8 cellular contexts compared by ENCODE assay signal in the genomic region with DNA sequence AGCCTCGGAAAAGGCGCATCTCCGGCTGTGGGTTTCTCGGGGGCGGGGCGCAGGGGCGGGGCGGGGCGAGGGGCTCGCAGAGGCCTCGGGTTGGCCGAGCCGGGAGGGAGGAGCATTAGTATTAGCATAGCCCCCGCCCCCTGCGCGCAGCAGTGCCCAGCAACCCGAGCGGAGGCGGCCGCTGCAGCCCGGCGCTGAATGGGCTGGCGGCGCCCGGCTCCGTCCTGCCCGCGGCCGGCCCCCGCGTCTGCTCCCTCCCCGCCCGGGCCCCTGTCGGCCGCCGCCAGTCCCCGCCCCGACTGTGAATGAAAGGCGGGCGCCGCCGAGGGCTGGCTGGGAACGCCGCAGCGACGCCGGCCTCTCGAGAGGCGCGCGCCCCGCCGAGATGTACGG. TPM values are rescaled to one million over a fixed set of nuclear protein-coding genes. Genes with fewer than 3 reads are reported as not detected.
DNase-seq lines count a peak whose midpoint lies in the region; ATAC-seq and TF ChIP-seq lines count a peak whose summit lies in the region.

A gene with protein sequence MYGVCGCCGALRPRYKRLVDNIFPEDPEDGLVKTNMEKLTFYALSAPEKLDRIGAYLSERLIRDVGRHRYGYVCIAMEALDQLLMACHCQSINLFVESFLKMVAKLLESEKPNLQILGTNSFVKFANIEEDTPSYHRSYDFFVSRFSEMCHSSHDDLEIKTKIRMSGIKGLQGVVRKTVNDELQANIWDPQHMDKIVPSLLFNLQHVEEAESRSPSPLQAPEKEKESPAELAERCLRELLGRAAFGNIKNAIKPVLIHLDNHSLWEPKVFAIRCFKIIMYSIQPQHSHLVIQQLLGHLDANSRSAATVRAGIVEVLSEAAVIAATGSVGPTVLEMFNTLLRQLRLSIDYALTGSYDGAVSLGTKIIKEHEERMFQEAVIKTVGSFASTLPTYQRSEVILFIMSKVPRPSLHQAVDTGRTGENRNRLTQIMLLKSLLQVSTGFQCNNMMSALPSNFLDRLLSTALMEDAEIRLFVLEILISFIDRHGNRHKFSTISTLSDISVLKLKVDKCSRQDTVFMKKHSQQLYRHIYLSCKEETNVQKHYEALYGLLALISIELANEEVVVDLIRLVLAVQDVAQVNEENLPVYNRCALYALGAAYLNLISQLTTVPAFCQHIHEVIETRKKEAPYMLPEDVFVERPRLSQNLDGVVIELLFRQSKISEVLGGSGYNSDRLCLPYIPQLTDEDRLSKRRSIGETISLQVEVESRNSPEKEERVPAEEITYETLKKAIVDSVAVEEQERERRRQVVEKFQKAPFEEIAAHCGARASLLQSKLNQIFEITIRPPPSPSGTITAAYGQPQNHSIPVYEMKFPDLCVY (plus strand): TSS at position 149 of the 393 bp plus-strand sequence. CDS start 237 bp downstream, at position 386.

- no peak within 1 kb of the TSS for H3K27ac Mint-ChIP-seq in activated naive CD8-positive, alpha-beta T cell

- no peaks in the 10 kb centered on the region; the same call in 1 of the 2 replicates for H3K27me3 ChIP-seq in GM06990 (replicated peaks; ENCODE audit: control insufficient read depth, insufficient read depth, low read length)

- ATAC-seq in HG02588 (IDR thresholded peaks at IDR 0.05; ENCODE audit: unreplicated experiment) (peak; percentile 89), omental fat pad (ENCODE audit: low FRiP score) (peak; percentile 100)

- peaks cover 23% of the 10 kb centered on the region for H3K27me3 Mint-ChIP-seq in activated naive CD8-positive, alpha-beta T cell

- H3K4me3 Mint-ChIP-seq in activated naive CD8-positive, alpha-beta T cell: peak within 1 kb of the TSS; percentile 88

- no peaks in the 10 kb centered on the region for H3K36me3 ChIP-seq in GM06990 (ENCODE audit: control insufficient read depth, insufficient read depth, low read length)

- peak within 1 kb of the TSS; percentile 79 for H3K4me3 ChIP-seq in GM06990 (replicated peaks; ENCODE audit: low read depth, low read length)

- no peaks in the 10 kb centered on the region for H3K36me3 Mint-ChIP-seq in activated naive CD8-positive, alpha-beta T cell

- peak within 1 kb of the TSS; percentile 86 for H3K27ac ChIP-seq in temporal lobe (ENCODE audit: low read depth, low read length)

- no peaks in the 10 kb centered on the region for H3K9me3 Mint-ChIP-seq in activated naive CD8-positive, alpha-beta T cell (ENCODE audit: low read depth)

- TF ChIP-seq CTCF in GM06990 (IDR thresholded peaks at IDR 0.05; ENCODE audit: insufficient read depth, low read length, poor library complexity, severe bottlenecking) (no peak), omental fat pad (IDR thresholded peaks at IDR 0.05) (no peak)

- peaks cover 24% of the 10 kb centered on the region for H3K4me1 Mint-ChIP-seq in activated naive CD8-positive, alpha-beta T cell (ENCODE audit: low read depth)

- DNase-seq in GM06990 (ENCODE audit: extremely low read depth, insufficient read length): peak; percentile 89
- DNase-seq in NCI-H1092 treated with DMSO at 0.1 percent for 48 hours (lab: John Stamatoyannopoulos, UW): peak; percentile 91
- DNase-seq in SKM-1 (lab: John Stamatoyannopoulos, UW; ENCODE audit: unreplicated experiment): peak; percentile 42
- DNase-seq in glomerular visceral epithelial cell (ENCODE audit: extremely low spot score): peak; percentile 89
- DNase-seq in omental fat pad (ENCODE audit: low spot score): peak; percentile 75

RNA-seq across cellular contexts. Expression of the gene that starts here (rescaled TPM):
- total RNA-seq in omental fat pad (1 to 10 TPM in 2 of 4 donors, under 1 TPM in 2; 0.63 to 2.2 (median 0.97) TPM), temporal lobe (56.1 TPM)

Comparison
In these comparisons a context has a peak if more than half of its experiments do, and no peak if none do; other contexts are left out.
1. Peak in every context shown above with its lines: DNase-seq, ATAC-seq, H3K4me3 ChIP-seq and H3K27ac ChIP-seq.
2. RNA of the gene that starts here (total RNA-seq): 56.1 TPM in temporal lobe (single experiment); 0.63 to 2.2 TPM in omental fat pad; every median in the first group is over 10 times any median in the second.